8 cellular contexts compared by ENCODE assay signal in genomic region chr5:151072234-151073025, GRCh38. TPM values are rescaled to one million over a fixed set of nuclear protein-coding genes. Genes with fewer than 3 reads are reported as not detected.
DNase-seq lines count a peak whose midpoint lies in the region; TF ChIP-seq lines count a peak whose summit lies in the region.
"Had no signal": no experiment of that assay in that cellular context is flagged by ENCODE, and none has a peak within 500 bp of the region (broad histone marks: within the 10 kb centered on the region; RNA-seq: fewer than 3 reads in every experiment).

No MANE protein-coding gene starts in this region.

- peak overlapping the region; percentile 69 for H3K27ac ChIP-seq in GM23248
- H3K27ac ChIP-seq in RWPE1, result peak overlapping the region; percentile 83

- H3K36me3 ChIP-seq in GM23248 (ENCODE audit: low read depth) (no peaks in the 10 kb centered on the region), skeletal muscle satellite cell (ENCODE audit: insufficient read depth, low read length) (peaks cover 12% of the 10 kb centered on the region)

- in situ Hi-C loops in GM23248 (cut with MboI), result no loop called here

- H3K27me3 ChIP-seq in GM23248 (replicated peaks; ENCODE audit: insufficient read depth), result no peaks in the 10 kb centered on the region
- no peaks in the 10 kb centered on the region for H3K27me3 ChIP-seq in skeletal muscle satellite cell (ENCODE audit: control insufficient read depth, insufficient read depth, low read length)

- H3K4me1 ChIP-seq in GM23248 (ENCODE audit: insufficient read depth) (peaks cover 55% of the 10 kb centered on the region), skeletal muscle satellite cell (ENCODE audit: control insufficient read depth, insufficient read depth, low read length) (peaks cover 82% of the 10 kb centered on the region)

- peak; percentile 79 for DNase-seq in GM23248
- DNase-seq in RWPE1 (ENCODE audit: low spot score), result peak; percentile 97
- peak; percentile 45 for DNase-seq in fibroblast of mammary gland (ENCODE audit: low read depth)
- DNase-seq in HT-29 (ENCODE audit: low spot score), result no peak
- no peak for DNase-seq in CD14-positive monocyte (ENCODE audit: low spot score)
- no peak for DNase-seq in NCI-H524 (lab: John Stamatoyannopoulos, UW)
- DNase-seq: activated naive CD4-positive, alpha-beta T cell treated with anti-CD3 and anti-CD28 coated beads, Interleukin-2, amount 50 U/mL, for 16 hours had no signal

- peaks cover 43% of the 10 kb centered on the region for H3F3A ChIP-seq in GM23248 (ENCODE audit: insufficient read depth)

- POLR2A ChIA-PET in RWPE1 (lab: Yijun Ruan, JAX; ENCODE audit: low non-redundant PET), result no interaction called here

- H3K36me3 Mint-ChIP-seq in CD14-positive monocyte, result peaks cover 66 to 78% of the 10 kb centered on the region in 2 donors

- H3K9ac ChIP-seq in GM23248 (peak overlapping the region; percentile 39; the same call in 1 of the 2 replicates), skeletal muscle satellite cell (ENCODE audit: low read depth, low read length) (peak overlapping the region; percentile 29)

- intact Hi-C loops in CD14-positive monocyte (cut with micrococcal nuclease), result no loop called here

- H3K4me3 ChIP-seq in GM23248, result no peak overlapping the region
- H3K4me3 ChIP-seq in fibroblast of mammary gland (ENCODE audit: control insufficient read depth, low read depth, low read length), result no peak overlapping the region
- no peak overlapping the region for H3K4me3 ChIP-seq in skeletal muscle satellite cell (ENCODE audit: low read length)

- H3K9me3 Mint-ChIP-seq in CD14-positive monocyte, result no peaks in the 10 kb centered on the region

- H2AFZ ChIP-seq in GM23248, result no peak overlapping the region

- H3K4me2 ChIP-seq in GM23248 (ENCODE audit: unreplicated experiment) (no peak overlapping the region), skeletal muscle satellite cell (ENCODE audit: low read length) (peak overlapping the region; percentile 8)

- H3K9me3 ChIP-seq in GM23248 (ENCODE audit: low read depth), result no peaks in the 10 kb centered on the region
- H3K9me3 ChIP-seq in skeletal muscle satellite cell (replicated peaks; ENCODE audit: low read length), result no peaks in the 10 kb centered on the region

- H4K20me1 ChIP-seq in GM23248 (ENCODE audit: insufficient read depth), result no peaks in the 10 kb centered on the region

- WGBS in GM23248 (ENCODE audit: low coverage in 1 of 2, low lambda C conversion rate in 2 of 2, missing lambda C conversion rate in 2 of 2), 2 experiments, result 63 to 64% methylated on average over 6 of the region's 6 CpGs

- H3K27me3 Mint-ChIP-seq in CD14-positive monocyte (ENCODE audit: low read depth in 3 of 3), result peaks cover 0 to 1% (median 0%) of the 10 kb centered on the region in 3 donors

- TF ChIP-seq CTCF in RWPE1 (conservative IDR thresholded peaks at IDR 0.05; ENCODE audit: low read depth) (no peak), fibroblast of mammary gland (conservative IDR thresholded peaks at IDR 0.05; ENCODE audit: control insufficient read depth, insufficient read depth, low read depth, low read length) (no peak), CD14-positive monocyte (IDR thresholded peaks at IDR 0.05) (no peak)

- H3K4me1 Mint-ChIP-seq in CD14-positive monocyte, result peaks cover 69% of the 10 kb centered on the region

- H3K9me2 ChIP-seq in GM23248 (ENCODE audit: insufficient read depth), result no peaks in the 10 kb centered on the region

- peak overlapping the region in 2 of 7 donors; percentile 73 to 74 for H3K27ac Mint-ChIP-seq in CD14-positive monocyte

- peaks cover 93% of the 10 kb centered on the region for H3K79me2 ChIP-seq in GM23248 (ENCODE audit: insufficient read depth)

- CTCF ChIA-PET in RWPE1 (lab: Yijun Ruan, JAX), result interaction anchor here (0.5 to 2.4 kb wide), 4 partner anchors 20 to 620 kb away, joined by 3 to 9 read pairs (median 4); no protein-coding TSS in a partner anchor

- no peak overlapping the region for H3K4me3 Mint-ChIP-seq in CD14-positive monocyte

RNA-seq across cellular contexts. Expression of gene TNIP1, which starts 8.4 kb away (rescaled TPM):
- total RNA-seq in GM23248 (2014; rRNA removed; shearing (Covaris generic)), result 88.8 and 92.1 TPM in 2 replicates
- polyA plus RNA-seq in GM23248 (2016; fragmentation: Nextera tagmentation; extraction: Ambion mirVana) (43.1 and 43.2 TPM in 2 replicates), CD14-positive monocyte (10 to 100 TPM; 30.8 to 46.4 TPM)
- 61.3 and 64.7 TPM in 2 replicates for total RNA-seq in skeletal muscle satellite cell (2012; rRNA removed)
- 97.5 and 103 TPM in 2 replicates for total RNA-seq in HT-29 (2014; rRNA removed; shearing (Covaris generic))

RNA-seq across cellular contexts. Expression of gene GPX3, which starts 52.0 kb away (rescaled TPM):
- total RNA-seq in GM23248 (2014; rRNA removed; shearing (Covaris generic)), result 2.4 and 3.0 TPM in 2 replicates
- polyA plus RNA-seq in GM23248 (2016; fragmentation: Nextera tagmentation; extraction: Ambion mirVana), result 4.2 and 4.4 TPM in 2 replicates
- 4.3 and 15.7 TPM in 2 replicates for total RNA-seq in skeletal muscle satellite cell (2012; rRNA removed)
- total RNA-seq in HT-29 (2014; rRNA removed; shearing (Covaris generic)), result 35.0 and 36.4 TPM in 2 replicates
- polyA plus RNA-seq in CD14-positive monocyte, result 1 to 10 TPM; 3.5 to 3.8 TPM

Comparison
In these comparisons a context has a peak if more than half of its experiments do, and no peak if none do; other contexts are left out.
1. DNase-seq: peak in GM23248 (single experiment), RWPE1 (single experiment) and fibroblast of mammary gland (single experiment); none in HT-29 (single experiment), CD14-positive monocyte (single experiment) and NCI-H524 (0 of 2).